1 cellular context compared by ENCODE assay signal in the genomic region with DNA sequence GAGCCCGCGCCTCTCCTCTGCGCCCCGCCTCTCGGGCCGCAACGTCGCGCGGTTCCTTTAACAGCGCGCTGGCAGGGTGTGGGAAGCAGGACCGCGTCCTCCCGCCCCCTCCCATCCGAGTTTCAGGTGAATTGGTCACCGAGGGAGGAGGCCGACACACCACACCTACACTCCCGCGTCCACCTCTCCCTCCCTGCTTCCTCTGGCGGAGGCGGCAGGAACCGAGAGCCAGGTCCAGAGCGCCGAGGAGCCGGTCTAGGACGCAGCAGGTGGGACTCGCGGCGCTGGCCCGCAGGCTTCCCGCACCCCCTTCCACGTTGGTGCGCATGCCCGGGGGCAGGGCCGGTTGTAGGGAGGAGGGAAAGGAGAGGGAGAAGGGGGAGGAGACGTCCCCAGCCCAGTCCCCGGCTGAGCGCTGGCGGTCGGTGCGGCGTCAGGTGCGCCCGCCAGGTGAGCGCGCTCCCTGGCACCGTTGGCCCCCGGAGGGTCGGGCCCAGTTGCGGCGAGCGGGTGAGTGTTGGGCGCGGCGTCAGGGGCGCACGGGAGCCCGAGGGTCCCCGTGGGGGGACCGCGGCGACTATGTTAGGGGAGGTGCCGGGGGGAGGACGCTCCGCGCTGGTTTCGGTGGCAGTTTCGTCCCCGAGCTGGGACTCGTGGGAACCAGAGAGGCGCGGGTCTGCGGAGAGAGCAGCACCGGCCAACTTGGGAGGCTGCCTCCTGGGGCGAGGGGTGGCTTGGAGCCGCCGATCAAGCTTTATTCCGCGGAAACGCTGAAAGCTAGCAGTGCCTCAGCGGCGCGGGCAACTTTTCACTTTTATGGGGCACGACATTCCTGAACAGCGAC.
TF ChIP-seq lines count a peak whose summit lies in the region.

Gene OCLN (plus strand): TSS at position 400 of the 844 bp plus-strand sequence. CDS start 11,455 bp downstream, outside the sequence.

TF ChIP-seq in HEK293, 187 proteins besides CTCF, POLR2A, EP300 and RAD21 (continued from another document and continues in another):
- TF ChIP-seq BCL6B (tag by site-specific recombination; IDR thresholded peaks at IDR 0.05) = no peak
- TF ChIP-seq ZNF548 (tag by site-specific recombination; IDR thresholded peaks at IDR 0.05) = no peak
- TF ChIP-seq ZNF146 (tag by site-specific recombination; IDR thresholded peaks at IDR 0.05) = no peak
- peak; percentile 60 for TF ChIP-seq ZNF335 (tag by site-specific recombination; conservative IDR thresholded peaks at IDR 0.05)
- TF ChIP-seq ZNF155 (tag by site-specific recombination; IDR thresholded peaks at IDR 0.05) = no peak
- peak; percentile 41; the same call in 1 of the 2 replicates for TF ChIP-seq ZFP37 (tag by site-specific recombination; IDR thresholded peaks at IDR 0.05)
- no peak for TF ChIP-seq ZSCAN23 (tag by site-specific recombination; IDR thresholded peaks at IDR 0.05)
- peak; percentile 75; the same call in 1 of the 2 replicates for TF ChIP-seq WT1 (tag by site-specific recombination; IDR thresholded peaks at IDR 0.05)
- no peak for TF ChIP-seq ZNF140 (tag by site-specific recombination; IDR thresholded peaks at IDR 0.05)
- TF ChIP-seq, protein P1, sequence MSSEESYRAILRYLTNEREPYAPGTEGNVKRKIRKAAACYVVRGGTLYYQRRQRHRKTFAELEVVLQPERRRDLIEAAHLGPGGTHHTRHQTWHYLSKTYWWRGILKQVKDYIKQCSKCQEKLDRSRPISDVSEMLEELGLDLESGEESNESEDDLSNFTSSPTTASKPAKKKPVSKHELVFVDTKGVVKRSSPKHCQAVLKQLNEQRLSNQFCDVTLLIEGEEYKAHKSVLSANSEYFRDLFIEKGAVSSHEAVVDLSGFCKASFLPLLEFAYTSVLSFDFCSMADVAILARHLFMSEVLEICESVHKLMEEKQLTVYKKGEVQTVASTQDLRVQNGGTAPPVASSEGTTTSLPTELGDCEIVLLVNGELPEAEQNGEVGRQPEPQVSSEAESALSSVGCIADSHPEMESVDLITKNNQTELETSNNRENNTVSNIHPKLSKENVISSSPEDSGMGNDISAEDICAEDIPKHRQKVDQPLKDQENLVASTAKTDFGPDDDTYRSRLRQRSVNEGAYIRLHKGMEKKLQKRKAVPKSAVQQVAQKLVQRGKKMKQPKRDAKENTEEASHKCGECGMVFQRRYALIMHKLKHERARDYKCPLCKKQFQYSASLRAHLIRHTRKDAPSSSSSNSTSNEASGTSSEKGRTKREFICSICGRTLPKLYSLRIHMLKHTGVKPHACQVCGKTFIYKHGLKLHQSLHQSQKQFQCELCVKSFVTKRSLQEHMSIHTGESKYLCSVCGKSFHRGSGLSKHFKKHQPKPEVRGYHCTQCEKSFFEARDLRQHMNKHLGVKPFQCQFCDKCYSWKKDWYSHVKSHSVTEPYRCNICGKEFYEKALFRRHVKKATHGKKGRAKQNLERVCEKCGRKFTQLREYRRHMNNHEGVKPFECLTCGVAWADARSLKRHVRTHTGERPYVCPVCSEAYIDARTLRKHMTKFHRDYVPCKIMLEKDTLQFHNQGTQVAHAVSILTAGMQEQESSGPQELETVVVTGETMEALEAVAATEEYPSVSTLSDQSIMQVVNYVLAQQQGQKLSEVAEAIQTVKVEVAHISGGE (tag by site-specific recombination; conservative IDR thresholded peaks at IDR 0.05; ENCODE audit: low read depth) = 0 out of 2 replicates have a peak, but pooled peaks have one; percentile 12
- TF ChIP-seq REPIN1 (tag by site-specific recombination; IDR thresholded peaks at IDR 0.05; ENCODE audit: low read depth) = no peak; the same call in 1 of the 2 replicates
- TF ChIP-seq ZBTB49 (tag by site-specific recombination; IDR thresholded peaks at IDR 0.05; ENCODE audit: low read depth) = no peak
- peak; percentile 83 for TF ChIP-seq ZBTB48 (tag by site-specific recombination; IDR thresholded peaks at IDR 0.05)
- TF ChIP-seq ZNF48 (tag by site-specific recombination; IDR thresholded peaks at IDR 0.05) = no peak
- TF ChIP-seq ZNF76 (tag by site-specific recombination; IDR thresholded peaks at IDR 0.05; ENCODE audit: borderline replicate concordance, low read depth) = peak; percentile 66; the same call in 1 of the 2 replicates
- no peak for TF ChIP-seq YY1 (tag by site-specific recombination; IDR thresholded peaks at IDR 0.05)
- TF ChIP-seq ZBTB17 (tag by site-specific recombination; IDR thresholded peaks at IDR 0.05) = peak; percentile 95
- no peak for TF ChIP-seq ZNF549 (tag by site-specific recombination; IDR thresholded peaks at IDR 0.05)
- no peak for TF ChIP-seq ZNF280C (tag by site-specific recombination; IDR thresholded peaks at IDR 0.05)
- 0 out of 2 replicates have a peak, but pooled peaks have one; percentile 55 for TF ChIP-seq ZNF692 (tag by site-specific recombination; IDR thresholded peaks at IDR 0.05)
- TF ChIP-seq ZNF521 (tag by site-specific recombination; IDR thresholded peaks at IDR 0.05) = no peak
- TF ChIP-seq TCF7L2 (IDR thresholded peaks at IDR 0.05; ENCODE audit: borderline replicate concordance, low read depth, low read length) = no peak
- no peak for TF ChIP-seq ZNF174 (tag by site-specific recombination; IDR thresholded peaks at IDR 0.05)
- peak; percentile 74 for TF ChIP-seq GLIS1 (tag by site-specific recombination; IDR thresholded peaks at IDR 0.05)
- no peak for TF ChIP-seq ZNF221 (tag by site-specific recombination; IDR thresholded peaks at IDR 0.05; ENCODE audit: borderline replicate concordance)
- TF ChIP-seq ZNF18 (tag by site-specific recombination; IDR thresholded peaks at IDR 0.05) = no peak
- TF ChIP-seq, protein P2, sequence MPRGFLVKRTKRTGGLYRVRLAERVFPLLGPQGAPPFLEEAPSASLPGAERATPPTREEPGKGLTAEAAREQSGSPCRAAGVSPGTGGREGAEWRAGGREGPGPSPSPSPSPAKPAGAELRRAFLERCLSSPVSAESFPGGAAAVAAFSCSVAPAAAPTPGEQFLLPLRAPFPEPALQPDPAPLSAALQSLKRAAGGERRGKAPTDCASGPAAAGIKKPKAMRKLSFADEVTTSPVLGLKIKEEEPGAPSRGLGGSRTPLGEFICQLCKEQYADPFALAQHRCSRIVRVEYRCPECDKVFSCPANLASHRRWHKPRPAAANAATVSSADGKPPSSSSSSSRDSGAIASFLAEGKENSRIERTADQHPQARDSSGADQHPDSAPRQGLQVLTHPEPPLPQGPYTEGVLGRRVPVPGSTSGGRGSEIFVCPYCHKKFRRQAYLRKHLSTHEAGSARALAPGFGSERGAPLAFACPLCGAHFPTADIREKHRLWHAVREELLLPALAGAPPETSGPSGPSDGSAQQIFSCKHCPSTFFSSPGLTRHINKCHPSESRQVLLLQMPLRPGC (tag by site-specific recombination; IDR thresholded peaks at IDR 0.05) = peak; percentile 55
- TF ChIP-seq ZNF670 (tag by site-specific recombination; IDR thresholded peaks at IDR 0.05; ENCODE audit: low read depth) = no peak
- no peak for TF ChIP-seq ZNF19 (tag by site-specific recombination; IDR thresholded peaks at IDR 0.05; ENCODE audit: low read depth)
- TF ChIP-seq ZBTB20 (tag by site-specific recombination; IDR thresholded peaks at IDR 0.05) = peak; percentile 52; the same call in 1 of the 2 replicates
- TF ChIP-seq KLF7 (tag by site-specific recombination; IDR thresholded peaks at IDR 0.05; ENCODE audit: borderline replicate concordance) = 0 out of 2 replicates have a peak, but pooled peaks have one; percentile 25
- TF ChIP-seq ZNF10 (tag by site-specific recombination; IDR thresholded peaks at IDR 0.05) = no peak
- TF ChIP-seq, protein P3, sequence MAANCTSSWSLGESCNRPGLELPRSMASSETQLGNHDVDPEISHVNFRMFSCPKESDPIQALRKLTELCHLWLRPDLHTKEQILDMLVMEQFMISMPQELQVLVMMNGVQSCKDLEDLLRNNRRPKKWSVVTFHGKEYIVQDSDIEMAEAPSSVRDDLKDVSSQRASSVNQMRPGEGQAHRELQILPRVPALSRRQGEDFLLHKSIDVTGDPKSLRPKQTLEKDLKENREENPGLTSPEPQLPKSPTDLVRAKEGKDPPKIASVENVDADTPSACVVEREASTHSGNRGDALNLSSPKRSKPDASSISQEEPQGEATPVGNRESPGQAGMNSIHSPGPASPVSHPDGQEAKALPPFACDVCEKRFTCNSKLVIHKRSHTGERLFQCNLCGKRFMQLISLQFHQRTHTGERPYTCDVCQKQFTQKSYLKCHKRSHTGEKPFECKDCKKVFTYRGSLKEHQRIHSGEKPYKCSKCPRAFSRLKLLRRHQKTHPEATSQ (tag by site-specific recombination; IDR thresholded peaks at IDR 0.05) = peak; percentile 10; the same call in 1 of the 2 replicates
- TF ChIP-seq ZNF2 (tag by site-specific recombination; IDR thresholded peaks at IDR 0.05) = peak; percentile 88
- no peak for TF ChIP-seq ZNF514 (tag by site-specific recombination; IDR thresholded peaks at IDR 0.05)
- TF ChIP-seq ZNF423 (tag by site-specific recombination; IDR thresholded peaks at IDR 0.05) = 0 out of 2 replicates have a peak, but pooled peaks have one; percentile 4
- TF ChIP-seq ZNF394 (tag by site-specific recombination; IDR thresholded peaks at IDR 0.05; ENCODE audit: borderline replicate concordance) = no peak
- TF ChIP-seq ZNF837 (tag by site-specific recombination; IDR thresholded peaks at IDR 0.05) = no peak
- TF ChIP-seq ZNF785 (tag by site-specific recombination; IDR thresholded peaks at IDR 0.05) = no peak
- TF ChIP-seq ZNF791 (tag by site-specific recombination; IDR thresholded peaks at IDR 0.05) = no peak
- TF ChIP-seq ZNF23 (tag by site-specific recombination; IDR thresholded peaks at IDR 0.05; ENCODE audit: borderline replicate concordance) = no peak
